In the genomic region with DNA sequence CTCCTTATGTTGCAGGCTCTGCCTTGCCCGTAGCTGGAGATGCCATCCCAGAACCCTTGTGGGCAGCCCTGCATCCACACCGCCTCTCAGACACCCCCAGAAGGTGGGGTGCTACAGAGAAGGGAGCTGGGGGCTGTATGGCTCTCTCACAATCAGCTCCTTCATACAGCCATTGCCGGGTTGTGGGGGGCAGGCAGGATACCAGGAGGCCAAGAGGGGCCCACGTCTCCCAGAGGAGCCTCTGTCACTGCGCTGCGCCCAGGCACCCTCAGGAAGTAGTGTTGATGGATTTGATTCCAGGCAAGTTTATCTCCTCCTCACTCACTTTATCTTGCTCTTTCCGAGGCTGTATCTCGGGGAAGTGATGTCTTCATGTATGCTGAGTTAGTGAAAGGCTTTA, we compare ENCODE assay signal across 25 cellular contexts.
"Had no signal": no experiment of that assay in that cellular context is flagged by ENCODE, and none has a peak within 500 bp of the region (broad histone marks: within the 10 kb centered on the region; RNA-seq: fewer than 3 reads in every experiment).

No MANE protein-coding gene starts in this region.

- ATAC-seq: activated CD8-positive, alpha-beta T cell treated with anti-CD3 and anti-CD28 coated beads, Interleukin-2, amount 10 ng/mL, durations not matched to agents 7 days and 5 days; activated naive CD4-positive, alpha-beta T cell treated with anti-CD3 and anti-CD28 coated beads, Interleukin-2, amount 50 U/mL, for 72 hours; body of pancreas; Panc1 had no signal

- H3K4me1 ChIP-seq: body of pancreas had no signal

- H3K36me3 Mint-ChIP-seq: activated naive CD4-positive, alpha-beta T cell treated with anti-CD3 and anti-CD28 coated beads, Interleukin-2, amount 50 U/mL, for 72 hours had no signal

- H3K4me1 Mint-ChIP-seq: activated CD4-positive, alpha-beta T cell treated with anti-CD3 and anti-CD28 coated beads, Interleukin-2, amount 10 ng/mL, durations not matched to agents 7 days and 5 days had no signal

- H3K4me3 ChIP-seq: adrenal gland, body of pancreas, MG63 had no signal

- H3K9me3 Mint-ChIP-seq: activated CD4-positive, alpha-beta T cell treated with anti-CD3 and anti-CD28 coated beads, Interleukin-2, amount 10 ng/mL, durations not matched to agents 7 days and 5 days; activated naive CD4-positive, alpha-beta T cell treated with anti-CD3 and anti-CD28 coated beads for 36 hours; activated naive CD4-positive, alpha-beta T cell treated with anti-CD3 and anti-CD28 coated beads, Interleukin-2, amount 50 U/mL, for 72 hours; activated T-cell treated with anti-CD3 and anti-CD28 coated beads, Interleukin-2, amount 50 U/mL, for 24 hours had no signal

- H3K27ac Mint-ChIP-seq: activated CD4-positive, alpha-beta T cell treated with anti-CD3 and anti-CD28 coated beads, Interleukin-2, amount 10 ng/mL, durations not matched to agents 7 days and 5 days; activated CD8-positive, alpha-beta T cell treated with anti-CD3 and anti-CD28 coated beads, Interleukin-2, amount 10 ng/mL, durations not matched to agents 7 days and 5 days; activated naive CD4-positive, alpha-beta T cell treated with anti-CD3 and anti-CD28 coated beads for 36 hours; activated naive CD4-positive, alpha-beta T cell treated with anti-CD3 and anti-CD28 coated beads, Interleukin-2, amount 50 U/mL, for 72 hours; activated T-cell treated with anti-CD3 and anti-CD28 coated beads, Interleukin-2, amount 50 U/mL, for 24 hours had no signal

- DNase-seq: activated CD4-positive, alpha-beta T cell treated with anti-CD3 and anti-CD28 coated beads for 1 hour; activated CD4-positive, alpha-beta T cell treated with anti-CD3 and anti-CD28 coated beads, Interleukin-2, amount 10 ng/mL, durations not matched to agents 7 days and 5 days; activated CD4-positive, alpha-beta T cell treated with anti-CD3 and anti-CD28 coated beads, Interleukin-2, amount 50 U/mL, for 48 hours; activated CD4-positive, CD25-positive, alpha-beta regulatory T cell; activated CD8-positive, alpha-beta T cell treated with anti-CD3 and anti-CD28 coated beads, Interleukin-2, amount 10 ng/mL, durations not matched to agents 7 days and 5 days; activated gamma-delta T cell treated with Interleukin-2 at 50 U/mL for 16 hours; activated naive CD4-positive, alpha-beta T cell treated with anti-CD3 and anti-CD28 coated beads for 36 hours; activated T-cell treated with anti-CD3 and anti-CD28 coated beads, Interleukin-2, amount 50 U/mL, for 24 hours; adrenal gland; body of pancreas; Kasumi-1; KG1; MG63; NCI-H1048; NCI-H1105 treated with DMSO at 0.1 percent for 48 hours; NCI-H1436; NCI-H1694; NCI-H1930; NCI-H345; NCI-H524 treated with DMSO at 0.1 percent for 48 hours; SIG-M5; T1000; WERI-Rb-1 had no signal

- H3K27me3 ChIP-seq: adrenal gland, body of pancreas, MG63 had no signal

- H3K9me3 ChIP-seq: adrenal gland, body of pancreas, MG63 had no signal

- H3K36me3 ChIP-seq: adrenal gland, MG63, WERI-Rb-1 had no signal

- H3K4me3 Mint-ChIP-seq: activated CD4-positive, alpha-beta T cell treated with anti-CD3 and anti-CD28 coated beads, Interleukin-2, amount 10 ng/mL, durations not matched to agents 7 days and 5 days; activated CD8-positive, alpha-beta T cell treated with anti-CD3 and anti-CD28 coated beads, Interleukin-2, amount 10 ng/mL, durations not matched to agents 7 days and 5 days; activated naive CD4-positive, alpha-beta T cell treated with anti-CD3 and anti-CD28 coated beads for 36 hours; activated T-cell treated with anti-CD3 and anti-CD28 coated beads, Interleukin-2, amount 50 U/mL, for 24 hours had no signal

- H3K27ac ChIP-seq: body of pancreas, WERI-Rb-1 had no signal
